Comparison of ENCODE assay signal across 1 cellular context in the genomic region with DNA sequence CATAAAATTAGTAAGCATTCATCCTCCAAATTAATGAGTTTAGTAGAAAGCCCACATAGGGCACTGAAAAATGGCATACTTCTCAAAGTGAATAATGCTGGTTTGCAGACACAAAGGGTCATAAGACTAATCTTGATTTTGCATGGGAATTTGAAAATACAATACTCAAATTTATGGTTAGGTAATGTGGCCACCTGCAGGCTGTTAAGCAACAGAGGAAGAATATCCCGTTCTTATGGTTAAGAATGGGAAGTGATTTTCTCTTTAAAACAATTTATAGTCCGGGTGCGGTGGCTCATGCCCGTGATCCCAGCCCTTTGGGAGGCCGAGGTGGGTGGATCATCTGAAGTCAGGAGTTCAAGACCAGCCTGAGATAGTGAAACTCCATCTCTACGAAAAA.
TF ChIP-seq lines count a peak whose summit lies in the region.

No MANE protein-coding gene starts in this region.

TF ChIP-seq in liver, 16 proteins besides CTCF, POLR2A, EP300 and RAD21 (continued from another document):
- TF ChIP-seq, protein P1, sequence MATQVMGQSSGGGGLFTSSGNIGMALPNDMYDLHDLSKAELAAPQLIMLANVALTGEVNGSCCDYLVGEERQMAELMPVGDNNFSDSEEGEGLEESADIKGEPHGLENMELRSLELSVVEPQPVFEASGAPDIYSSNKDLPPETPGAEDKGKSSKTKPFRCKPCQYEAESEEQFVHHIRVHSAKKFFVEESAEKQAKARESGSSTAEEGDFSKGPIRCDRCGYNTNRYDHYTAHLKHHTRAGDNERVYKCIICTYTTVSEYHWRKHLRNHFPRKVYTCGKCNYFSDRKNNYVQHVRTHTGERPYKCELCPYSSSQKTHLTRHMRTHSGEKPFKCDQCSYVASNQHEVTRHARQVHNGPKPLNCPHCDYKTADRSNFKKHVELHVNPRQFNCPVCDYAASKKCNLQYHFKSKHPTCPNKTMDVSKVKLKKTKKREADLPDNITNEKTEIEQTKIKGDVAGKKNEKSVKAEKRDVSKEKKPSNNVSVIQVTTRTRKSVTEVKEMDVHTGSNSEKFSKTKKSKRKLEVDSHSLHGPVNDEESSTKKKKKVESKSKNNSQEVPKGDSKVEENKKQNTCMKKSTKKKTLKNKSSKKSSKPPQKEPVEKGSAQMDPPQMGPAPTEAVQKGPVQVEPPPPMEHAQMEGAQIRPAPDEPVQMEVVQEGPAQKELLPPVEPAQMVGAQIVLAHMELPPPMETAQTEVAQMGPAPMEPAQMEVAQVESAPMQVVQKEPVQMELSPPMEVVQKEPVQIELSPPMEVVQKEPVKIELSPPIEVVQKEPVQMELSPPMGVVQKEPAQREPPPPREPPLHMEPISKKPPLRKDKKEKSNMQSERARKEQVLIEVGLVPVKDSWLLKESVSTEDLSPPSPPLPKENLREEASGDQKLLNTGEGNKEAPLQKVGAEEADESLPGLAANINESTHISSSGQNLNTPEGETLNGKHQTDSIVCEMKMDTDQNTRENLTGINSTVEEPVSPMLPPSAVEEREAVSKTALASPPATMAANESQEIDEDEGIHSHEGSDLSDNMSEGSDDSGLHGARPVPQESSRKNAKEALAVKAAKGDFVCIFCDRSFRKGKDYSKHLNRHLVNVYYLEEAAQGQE (IDR thresholded peaks at IDR 0.05): no peak
- no peak for TF ChIP-seq MAX (IDR thresholded peaks at IDR 0.05)
- TF ChIP-seq EGR1 (IDR thresholded peaks at IDR 0.05; ENCODE audit: low read depth in 2 of 2): no peak
- no peak for TF ChIP-seq GABPA (IDR thresholded peaks at IDR 0.05 in 1 of 2, conservative IDR thresholded peaks at IDR 0.05 in 1 of 2)
- TF ChIP-seq HNF4A (conservative IDR thresholded peaks at IDR 0.05): no peak
- no peak for TF ChIP-seq ZBTB33 (IDR thresholded peaks at IDR 0.05)
- TF ChIP-seq FOXA1 (IDR thresholded peaks at IDR 0.05): no peak
